Comparison of ENCODE assay signal across 9 cellular contexts in genomic region chr5:124628721-124629596, GRCh38.
DNase-seq lines count a peak whose midpoint lies in the region; ATAC-seq and TF ChIP-seq lines count a peak whose summit lies in the region.
"Had no signal": no experiment of that assay in that cellular context is flagged by ENCODE, and none has a peak within 500 bp of the region (broad histone marks: within the 10 kb centered on the region; RNA-seq: fewer than 3 reads in every experiment).

No MANE protein-coding gene starts in this region.

- no peak overlapping the region for H3K4me3 ChIP-seq in AG09309 (ENCODE audit: control insufficient read depth, low read depth, low read length)
- H3K4me3 ChIP-seq in uterus: no peak overlapping the region

- no peaks in the 10 kb centered on the region for H3K4me1 ChIP-seq in uterus

- peaks cover 32% of the 10 kb centered on the region for H3K36me3 Mint-ChIP-seq in brain

- H3K4me3 Mint-ChIP-seq in brain: no peak overlapping the region
- H3K4me3 Mint-ChIP-seq: dendritic cell treated with granulocyte-macrophage colony-stimulating factor and Interleukin-4, amounts not matched to agents 40 ng/mL and 50 ng/mL, for 4 days had no signal

- peak overlapping the region in 3 of 5 experiments; percentile 71 to 93 (median 74) for H3K27ac Mint-ChIP-seq in brain
- H3K27ac Mint-ChIP-seq: dendritic cell treated with granulocyte-macrophage colony-stimulating factor and Interleukin-4, amounts not matched to agents 40 ng/mL and 50 ng/mL, for 4 days had no signal

- intact Hi-C loops in uterus (cut with DNase I; ENCODE audit: low total_unique reads): no loop called here

- TF ChIP-seq POLR2A in uterus (IDR thresholded peaks at IDR 0.05): no peak

- H3K9me3 ChIP-seq in uterus: no peaks in the 10 kb centered on the region

- ATAC-seq in HG03097 (IDR thresholded peaks at IDR 0.05; ENCODE audit: low FRiP score, unreplicated experiment): no peak
- ATAC-seq in HG03439 (IDR thresholded peaks at IDR 0.05; ENCODE audit: unreplicated experiment): no peak
- no peak for ATAC-seq in HG03025 (IDR thresholded peaks at IDR 0.05; ENCODE audit: low FRiP score, unreplicated experiment)

- H3K27me3 Mint-ChIP-seq in brain: no peaks in the 10 kb centered on the region

- peak; percentile 86 for DNase-seq in AG09309 (ENCODE audit: low read depth)
- DNase-seq in HuH-7.5 (ENCODE audit: low spot score): peak; percentile 46
- peak; percentile 73 to 86 for DNase-seq in lung microvascular endothelial cell (ENCODE audit: low read depth in 2 of 2)
- DNase-seq in uterus: no peak

- no peaks in the 10 kb centered on the region for H3K36me3 ChIP-seq in uterus

- H3K4me1 Mint-ChIP-seq in brain: peaks cover 56% of the 10 kb centered on the region

- TF ChIP-seq CTCF in AG09309 (IDR thresholded peaks at IDR 0.05; ENCODE audit: control insufficient read depth, insufficient read depth, low read depth, low read length, missing control alignments) (no peak), brain (conservative IDR thresholded peaks at IDR 0.05) (no peak), uterus (IDR thresholded peaks at IDR 0.05) (no peak)

- no peak overlapping the region for H3K27ac ChIP-seq in uterus

- peaks cover 0 to 11% (median 0%) of the 10 kb centered on the region in 5 experiments for H3K9me3 Mint-ChIP-seq in brain
- H3K9me3 Mint-ChIP-seq: dendritic cell treated with granulocyte-macrophage colony-stimulating factor and Interleukin-4, amounts not matched to agents 40 ng/mL and 50 ng/mL, for 4 days had no signal

- H3K27me3 ChIP-seq in uterus: no peaks in the 10 kb centered on the region

Comparison
In these comparisons a context has a peak if more than half of its experiments do, and no peak if none do; other contexts are left out.
1. DNase-seq: peak in AG09309 (single experiment), HuH-7.5 (single experiment) and lung microvascular endothelial cell (2 of 2); none in uterus (0 of 2).